21 cellular contexts compared by ENCODE assay signal in the genomic region with DNA sequence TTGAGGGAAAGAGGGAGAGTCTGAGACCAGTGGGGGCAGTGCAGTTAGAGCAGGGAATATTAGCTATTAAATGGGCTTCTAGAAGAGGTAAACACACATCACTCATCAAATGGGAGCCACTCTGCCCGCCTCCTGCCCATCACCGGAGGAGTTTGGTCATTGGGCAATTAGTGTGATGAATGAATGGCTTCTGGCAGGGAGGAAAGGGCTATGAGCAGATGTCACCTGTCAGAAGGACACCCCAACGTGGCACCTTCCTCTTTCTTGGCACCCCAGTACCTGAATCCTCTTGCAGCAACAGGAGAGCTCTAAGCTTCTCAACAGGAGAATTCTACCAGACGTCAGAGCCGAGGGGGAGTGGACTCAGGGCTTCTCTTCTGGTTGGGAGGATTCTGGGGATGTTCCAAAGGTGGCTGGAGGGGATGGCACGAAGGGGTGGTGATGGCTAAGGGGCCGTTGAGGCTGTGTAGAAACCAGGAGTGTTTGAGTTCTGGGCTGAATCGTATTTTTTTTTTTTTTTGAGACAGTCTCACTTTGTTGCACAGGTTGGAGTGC. TPM values are rescaled to one million over a fixed set of nuclear protein-coding genes. Genes with fewer than 3 reads are reported as not detected.
A peak's percentile ranks its signal among the peaks of the same experiment; 100 is the strongest.
DNase-seq lines count a peak whose midpoint lies in the region; ATAC-seq, FAIRE-seq and TF ChIP-seq lines count a peak whose summit lies in the region.
"Had no signal": no experiment of that assay in that cellular context is flagged by ENCODE, and none has a peak within 500 bp of the region (broad histone marks: within the 10 kb centered on the region; RNA-seq: fewer than 3 reads in every experiment).

No MANE protein-coding gene starts in this region.

- H3K4me2 ChIP-seq in A549 (no peak overlapping the region), GM12878 (ENCODE audit: control insufficient read depth, insufficient read depth) (no peak overlapping the region)
- H3K4me2 ChIP-seq: GM23338 had no signal

- peak overlapping the region; percentile 94 for H3K27ac Mint-ChIP-seq in osteocyte (ENCODE audit: unreplicated experiment)
- H3K27ac Mint-ChIP-seq: activated CD4-positive, alpha-beta T cell treated with anti-CD3 and anti-CD28 coated beads, Interleukin-2, amount 10 ng/mL, durations not matched to agents 24 days and 14 days; activated naive CD4-positive, alpha-beta T cell treated with anti-CD3 and anti-CD28 coated beads, Interleukin-2, amount 10 ng/mL, durations not matched to agents 7 days and 5 days; CD4-positive, CD25-positive, alpha-beta regulatory T cell; GM23338; T-helper 2 cell treated with Interferon-gamma antibody and Interleukin-4, amounts not matched to agents 5 μg/mL and 100 μg/mL, for 36 hours had no signal

- in situ Hi-C loops in GM12878 (cut with MboI) = no loop called here

- peaks cover 42% of the 10 kb centered on the region for H3K4me1 ChIP-seq in A549
- H3K4me1 ChIP-seq in GM12878 (ENCODE audit: control insufficient read depth, insufficient read depth, low read length) = peaks cover 10% of the 10 kb centered on the region
- H3K4me1 ChIP-seq in left lung = peaks cover 6 to 32% of the 10 kb centered on the region in 2 donors

- H3K36me3 ChIP-seq in GM12878 (ENCODE audit: control insufficient read depth in 2 of 2, insufficient read depth in 2 of 2, low read length in 1 of 2) (no peaks in the 10 kb centered on the region), left lung (no peaks in the 10 kb centered on the region)
- H3K36me3 ChIP-seq: cardiac muscle cell had no signal

- RAD21 ChIA-PET in GM12878 (lab: Charles Lee; ENCODE audit: unreplicated experiment) = no interaction called here

- no peak for TF ChIP-seq CTCF in A549 (IDR thresholded peaks at IDR 0.05)
- no peak for TF ChIP-seq CTCF in GM10266 (IDR thresholded peaks at IDR 0.05; ENCODE audit: control insufficient read depth, insufficient read depth, low read depth, missing control alignments)
- TF ChIP-seq CTCF in GM12878 (IDR thresholded peaks at IDR 0.05 in 2 of 3, conservative IDR thresholded peaks at IDR 0.05 in 1 of 3; ENCODE audit: control insufficient read depth in 2 of 3, extremely low read depth in 1 of 3, insufficient read depth in 1 of 3, low read depth in 3 of 3, low read length in 3 of 3) = no peak
- no peak for TF ChIP-seq CTCF in osteocyte (IDR thresholded peaks at IDR 0.05)
- TF ChIP-seq CTCF in left lung (IDR thresholded peaks at IDR 0.05) = no peak

- intact Hi-C loops in GM12878 (cut with micrococcal nuclease; ENCODE audit: unreplicated experiment) = no loop called here
- intact Hi-C loops in left lung (cut with DNase I) = no loop called here

- DNase-seq in A549 (ENCODE audit: low read depth in 1 of 2, low spot score in 1 of 2) (no peak), GM10266 (ENCODE audit: extremely low spot score) (peak; percentile 4), GM12878 (ENCODE audit: low read depth, low spot score) (no peak), osteocyte (ENCODE audit: extremely low spot score, unreplicated experiment) (no peak), left lung (no peak), HCEC 1CT (no peak)
- DNase-seq: activated CD4-positive, alpha-beta T cell treated with anti-CD3 and anti-CD28 coated beads, Interleukin-2, amount 10 ng/mL, durations not matched to agents 24 days and 14 days; activated naive CD4-positive, alpha-beta T cell treated with anti-CD3 and anti-CD28 coated beads, Interleukin-2, amount 10 ng/mL, durations not matched to agents 7 days and 5 days; CD4-positive, CD25-positive, alpha-beta regulatory T cell; dermis blood vessel endothelial cell; KG1; kidney glomerular epithelial cell; RPMI8226; stimulated activated CD4-positive, alpha-beta T cell treated with anti-CD3 and anti-CD28 coated beads, Interleukin-12 subunit alpha, Interleukin-12 subunit beta, amount 100 ng/mL, for 4 hours; stimulated activated CD4-positive, alpha-beta T cell treated with anti-CD3 and anti-CD28 coated beads, Interleukin-4, amount 100 ng/mL, for 24 hours; stimulated activated naive CD4-positive, alpha-beta T cell had no signal

- peak overlapping the region; percentile 22 to 89; a peak in 3 of 6 replicates for H3K27ac ChIP-seq in A549
- H3K27ac ChIP-seq in GM12878 (ENCODE audit: control insufficient read depth, insufficient read depth) = no peak overlapping the region
- H3K27ac ChIP-seq in left lung = no peak overlapping the region
- H3K27ac ChIP-seq: cardiac muscle cell had no signal

- peaks cover 3% of the 10 kb centered on the region for H3K27me3 Mint-ChIP-seq in osteocyte (ENCODE audit: unreplicated experiment)

- BruUV-seq in GM12878 (replicated peaks; lab: Mats Ljungman, UMichigan) = no TSS peak

- H3K9me3 Mint-ChIP-seq in osteocyte (ENCODE audit: unreplicated experiment) = no peaks in the 10 kb centered on the region
- H3K9me3 Mint-ChIP-seq: activated CD4-positive, alpha-beta T cell treated with anti-CD3 and anti-CD28 coated beads, Interleukin-2, amount 10 ng/mL, durations not matched to agents 24 days and 14 days; activated naive CD4-positive, alpha-beta T cell treated with anti-CD3 and anti-CD28 coated beads, Interleukin-2, amount 10 ng/mL, durations not matched to agents 7 days and 5 days; CD4-positive, CD25-positive, alpha-beta regulatory T cell; GM23338; T-helper 2 cell treated with Interferon-gamma antibody and Interleukin-4, amounts not matched to agents 5 μg/mL and 100 μg/mL, for 36 hours had no signal

- no peak for TF ChIP-seq RAD21 in A549 (conservative IDR thresholded peaks at IDR 0.05 in 1 of 2, IDR thresholded peaks at IDR 0.05 in 1 of 2)
- TF ChIP-seq RAD21 in GM12878 (IDR thresholded peaks at IDR 0.05; ENCODE audit: insufficient read depth, low read depth, low read length) = no peak

- TF ChIP-seq EP300 in A549 (IDR thresholded peaks at IDR 0.05) (no peak), GM12878 (IDR thresholded peaks at IDR 0.05; ENCODE audit: borderline replicate concordance in 1 of 2, control insufficient read depth in 1 of 2, low read depth in 2 of 2, low read length in 2 of 2) (no peak)

- H3K27me3 ChIP-seq in GM12878 (replicated peaks in 1 of 2; ENCODE audit: control insufficient read depth in 2 of 2, insufficient read depth in 2 of 2, low read length in 1 of 2) = no peaks in the 10 kb centered on the region; a peak in 1 of 4 replicates
- H3K27me3 ChIP-seq in left lung = peaks cover 0 to 9% of the 10 kb centered on the region in 2 donors

- SMC1A ChIA-PET in GM12878 (lab: Charles Lee; ENCODE audit: uncharacterized antibody, unreplicated experiment) = no interaction called here

- CTCF ChIA-PET in A549 (lab: Yijun Ruan, JAX) (interaction anchor here (0.8 to 18.2 kb wide), 14 partner anchors 9 to 358 kb away, joined by 3 to 376 read pairs (median 4); a partner anchor contains a TSS), GM12878 (lab: Yijun Ruan, JAX) (interaction anchor here (0.6 to 1.4 kb wide), 5 partner anchors 10 to 126 kb away, joined by 3 to 5 read pairs (median 3); no protein-coding TSS in a partner anchor)

- H3K9me3 ChIP-seq in A549 = no peaks in the 10 kb centered on the region
- H3K9me3 ChIP-seq in GM12878 (replicated peaks; ENCODE audit: control insufficient read depth, insufficient read depth, low read length) = no peaks in the 10 kb centered on the region
- H3K9me3 ChIP-seq in left lung = no peaks in the 10 kb centered on the region

- no peak for ATAC-seq in A549
- no peak for ATAC-seq in GM12878
- ATAC-seq in left lung = no peak
- ATAC-seq in HG02981 (IDR thresholded peaks at IDR 0.05; ENCODE audit: unreplicated experiment) = no peak

- TF ChIP-seq POLR2A in A549 (IDR thresholded peaks at IDR 0.05; ENCODE audit: low read length) (no peak), GM12878 (IDR thresholded peaks at IDR 0.05; ENCODE audit: low read depth, low read length) (no peak)

- peaks cover 65% of the 10 kb centered on the region for H3K4me1 Mint-ChIP-seq in osteocyte (ENCODE audit: unreplicated experiment)
- H3K4me1 Mint-ChIP-seq: activated CD4-positive, alpha-beta T cell treated with anti-CD3 and anti-CD28 coated beads, Interleukin-2, amount 10 ng/mL, durations not matched to agents 24 days and 14 days; activated naive CD4-positive, alpha-beta T cell treated with anti-CD3 and anti-CD28 coated beads, Interleukin-2, amount 10 ng/mL, durations not matched to agents 7 days and 5 days; CD4-positive, CD25-positive, alpha-beta regulatory T cell had no signal

- H3K4me3 Mint-ChIP-seq in osteocyte (ENCODE audit: unreplicated experiment) = no peak overlapping the region
- H3K4me3 Mint-ChIP-seq: activated CD4-positive, alpha-beta T cell treated with anti-CD3 and anti-CD28 coated beads, Interleukin-2, amount 10 ng/mL, durations not matched to agents 24 days and 14 days; activated naive CD4-positive, alpha-beta T cell treated with anti-CD3 and anti-CD28 coated beads, Interleukin-2, amount 10 ng/mL, durations not matched to agents 7 days and 5 days; CD4-positive, CD25-positive, alpha-beta regulatory T cell; GM23338; T-helper 2 cell treated with Interferon-gamma antibody and Interleukin-4, amounts not matched to agents 5 μg/mL and 100 μg/mL, for 36 hours had no signal

- H3K9ac ChIP-seq in GM12878 (ENCODE audit: control insufficient read depth, insufficient read depth, low read length) = no peak overlapping the region

- H3K79me2 ChIP-seq in GM12878 (ENCODE audit: control insufficient read depth, insufficient read depth, low read length) = no peaks in the 10 kb centered on the region

- WGBS in A549 (ENCODE audit: missing lambda C conversion rate) = 63% methylated on average over 8 of the region's 8 CpGs
- 19% methylated on average over 8 of the region's 8 CpGs for WGBS in GM12878 (ENCODE audit: insufficient coverage, insufficient replicate concordance, low lambda C conversion rate, missing lambda C conversion rate)

- H3K4me3 ChIP-seq in A549 (no peak overlapping the region), GM12878 (no peak overlapping the region), left lung (no peak overlapping the region)
- H3K4me3 ChIP-seq: cardiac muscle cell, GM23338 had no signal

- H3K36me3 Mint-ChIP-seq in osteocyte (ENCODE audit: unreplicated experiment) = peaks cover 19% of the 10 kb centered on the region
- H3K36me3 Mint-ChIP-seq: activated naive CD4-positive, alpha-beta T cell treated with anti-CD3 and anti-CD28 coated beads, Interleukin-2, amount 10 ng/mL, durations not matched to agents 7 days and 5 days; CD4-positive, CD25-positive, alpha-beta regulatory T cell had no signal

- FAIRE-seq in A549 (lab: Jason Lieb, UNC) (no peak), GM12878 (lab: Jason Lieb, UNC) (no peak)
- FAIRE-seq: endometrium had no signal

- POLR2A ChIA-PET in A549 (lab: Yijun Ruan, JAX) = interaction anchor here (0.8 to 0.9 kb wide), 2 partner anchors 8 to 10 kb away, joined by 4 to 8 read pairs; no protein-coding TSS in a partner anchor
- POLR2A ChIA-PET in GM12878 (lab: Charles Lee) = no interaction called here

- no peak overlapping the region for H2AFZ ChIP-seq in GM12878 (ENCODE audit: control insufficient read depth, low read depth, low read length)
- H2AFZ ChIP-seq: GM23338 had no signal

- H4K20me1 ChIP-seq in GM12878 (ENCODE audit: control insufficient read depth, insufficient read depth) = no peaks in the 10 kb centered on the region

RNA-seq across cellular contexts. Expression of a gene that starts 11.0 kb away (rescaled TPM):
- 10.2 and 13.2 TPM in 2 replicates for polyA plus RNA-seq in A549 (2011; rRNA removed)
- polyA plus RNA-seq in A549 (2012; cell fraction: cytosol; rRNA removed) = 5.2 and 8.3 TPM in 2 replicates
- polyA plus RNA-seq in A549 (2012; cell fraction: nucleus; rRNA removed) = 15.4 and 16.1 TPM in 2 replicates
- 26.1 to 27.8 TPM (median 27.3 TPM) in 3 replicates for polyA plus RNA-seq in A549 (2017; fragmentation: RNase III; extraction: RNeasy Plus Mini Kit Qiagen cat#74134 plus additional on column Dnase treatment)
- polyA minus RNA-seq in A549 (2011; rRNA and poly(A)+ RNA removed) = 12.9 and 13.3 TPM in 2 replicates
- 0.56 and 0.59 TPM in 2 replicates for total RNA-seq in GM12878 (2013; cell fraction: nucleolus; rRNA removed)
- total RNA-seq in GM12878 (2014; rRNA removed) = 0.28 and 0.33 TPM in 2 replicates
- total RNA-seq in GM12878 (2014; rRNA removed; fragmentation: Illumina TruSeq; extraction: Trizol) = 0.05 and 0.09 TPM in 2 replicates
- total RNA-seq in GM12878 (2021) = 0.21 and 0.56 TPM in 2 replicates
- not detected for polyA plus RNA-seq in GM12878 (2011; ENCODE audit: low read depth)
- polyA plus RNA-seq in GM12878 (2011; rRNA removed) = not detected in 2 replicates
- polyA plus RNA-seq in GM12878 (2011; cell fraction: cytosol; rRNA removed) = 0.03 and 0.08 TPM in 2 replicates
- polyA plus RNA-seq in GM12878 (2011; cell fraction: nucleus; rRNA removed) = 0.03 and 0.07 TPM in 2 replicates
- 0.07 and 0.18 TPM in 2 replicates for polyA plus RNA-seq in GM12878 (2012)
- 0.10 TPM in 1 of 2 replicates, not detected in the other for polyA plus RNA-seq in GM12878 (2014; fragmentation: Illumina TruSeq; extraction: Trizol)
- not detected for polyA plus RNA-seq in GM12878 (2014; fragmentation: Nextera tagmentation; extraction: Ambion mirVana)
- polyA plus RNA-seq in GM12878 (2014; rRNA removed) = 0.46 and 1.1 TPM in 2 replicates
- polyA plus RNA-seq in GM12878 (2016; fragmentation: Nextera tagmentation; extraction: Ambion mirVana) = under 1 TPM in 1 of 2 experiments, not detected in 1; 0.05 TPM
- polyA minus RNA-seq in GM12878 (2011; rRNA and poly(A)+ RNA removed) = not detected in 2 replicates
- not detected in 2 replicates for polyA minus RNA-seq in GM12878 (2011; cell fraction: cytosol; rRNA and poly(A)+ RNA removed)
- not detected in 2 replicates for polyA minus RNA-seq in GM12878 (2011; cell fraction: nucleus; rRNA and poly(A)+ RNA removed)
- 196 and 203 TPM in 2 replicates for total RNA-seq in osteocyte
- total RNA-seq in left lung = 10 to 100 TPM; 14.9 to 31.4 TPM
- total RNA-seq: activated CD4-positive, alpha-beta T cell treated with anti-CD3 and anti-CD28 coated beads, Interleukin-2, amount 10 ng/mL, durations not matched to agents 24 days and 14 days; CD4-positive, CD25-positive, alpha-beta regulatory T cell had no signal
- polyA plus RNA-seq: CD4-positive, CD25-positive, alpha-beta regulatory T cell had no signal

RNA-seq across cellular contexts. Expression of a gene that starts 25.4 kb away (rescaled TPM):
- 65.5 and 70.0 TPM in 2 replicates for polyA plus RNA-seq in A549 (2011; rRNA removed)
- 73.1 and 91.1 TPM in 2 replicates for polyA plus RNA-seq in A549 (2012; cell fraction: cytosol; rRNA removed)
- 73.9 and 106 TPM in 2 replicates for polyA plus RNA-seq in A549 (2012; cell fraction: nucleus; rRNA removed)
- polyA plus RNA-seq in A549 (2017; fragmentation: RNase III; extraction: RNeasy Plus Mini Kit Qiagen cat#74134 plus additional on column Dnase treatment) = 63.4 to 67.6 TPM (median 66.8 TPM) in 3 replicates
- polyA minus RNA-seq in A549 (2011; rRNA and poly(A)+ RNA removed) = 66.6 and 67.2 TPM in 2 replicates
- 25.7 and 30.1 TPM in 2 replicates for total RNA-seq in GM12878 (2013; cell fraction: nucleolus; rRNA removed)
- 18.6 and 20.0 TPM in 2 replicates for total RNA-seq in GM12878 (2014; rRNA removed)
- total RNA-seq in GM12878 (2014; rRNA removed; fragmentation: Illumina TruSeq; extraction: Trizol) = 10.7 and 12.2 TPM in 2 replicates
- total RNA-seq in GM12878 (2021) = 48.5 and 59.2 TPM in 2 replicates
- 9.2 TPM for polyA plus RNA-seq in GM12878 (2011; ENCODE audit: low read depth)
- polyA plus RNA-seq in GM12878 (2011; rRNA removed) = 20.5 and 28.8 TPM in 2 replicates
- polyA plus RNA-seq in GM12878 (2011; cell fraction: cytosol; rRNA removed) = 36.5 and 38.5 TPM in 2 replicates
- 27.3 and 30.3 TPM in 2 replicates for polyA plus RNA-seq in GM12878 (2011; cell fraction: nucleus; rRNA removed)
- polyA plus RNA-seq in GM12878 (2012) = 22.0 and 25.3 TPM in 2 replicates
- polyA plus RNA-seq in GM12878 (2014; fragmentation: Illumina TruSeq; extraction: Trizol) = 13.6 and 18.4 TPM in 2 replicates
- polyA plus RNA-seq in GM12878 (2014; fragmentation: Nextera tagmentation; extraction: Ambion mirVana) = 1 to 10 TPM; 2.2 to 7.9 TPM
- 21.8 and 23.4 TPM in 2 replicates for polyA plus RNA-seq in GM12878 (2014; rRNA removed)
- 10 to 100 TPM; 28.3 to 34.0 TPM for polyA plus RNA-seq in GM12878 (2016; fragmentation: Nextera tagmentation; extraction: Ambion mirVana)
- polyA minus RNA-seq in GM12878 (2011; rRNA and poly(A)+ RNA removed) = 26.1 and 39.0 TPM in 2 replicates
- 16.4 and 19.6 TPM in 2 replicates for polyA minus RNA-seq in GM12878 (2011; cell fraction: cytosol; rRNA and poly(A)+ RNA removed)
- polyA minus RNA-seq in GM12878 (2011; cell fraction: nucleus; rRNA and poly(A)+ RNA removed) = 11.4 and 20.2 TPM in 2 replicates
- total RNA-seq in osteocyte = 61.1 and 62.3 TPM in 2 replicates
- 10 to 100 TPM; 57.2 to 69.0 TPM for total RNA-seq in left lung

RNA-seq across cellular contexts. Expression of a gene that starts 39.6 kb away (rescaled TPM):
- polyA plus RNA-seq in A549 (2011; rRNA removed) = 11.5 and 13.4 TPM in 2 replicates
- 20.8 and 25.0 TPM in 2 replicates for polyA plus RNA-seq in A549 (2012; cell fraction: cytosol; rRNA removed)
- polyA plus RNA-seq in A549 (2012; cell fraction: nucleus; rRNA removed) = 232 and 242 TPM in 2 replicates
- polyA plus RNA-seq in A549 (2017; fragmentation: RNase III; extraction: RNeasy Plus Mini Kit Qiagen cat#74134 plus additional on column Dnase treatment) = 33.8 to 41.7 TPM (median 38.0 TPM) in 3 replicates
- polyA minus RNA-seq in A549 (2011; rRNA and poly(A)+ RNA removed) = 17.5 and 25.8 TPM in 2 replicates
- 88.3 and 94.3 TPM in 2 replicates for total RNA-seq in GM12878 (2013; cell fraction: nucleolus; rRNA removed)
- 7.0 and 10.0 TPM in 2 replicates for total RNA-seq in GM12878 (2014; rRNA removed)
- total RNA-seq in GM12878 (2014; rRNA removed; fragmentation: Illumina TruSeq; extraction: Trizol) = 7.2 and 8.4 TPM in 2 replicates
- total RNA-seq in GM12878 (2021) = 23.1 and 28.9 TPM in 2 replicates
- polyA plus RNA-seq in GM12878 (2011; ENCODE audit: low read depth) = 15.9 TPM
- 13.1 and 16.5 TPM in 2 replicates for polyA plus RNA-seq in GM12878 (2011; rRNA removed)
- 8.7 and 13.0 TPM in 2 replicates for polyA plus RNA-seq in GM12878 (2011; cell fraction: cytosol; rRNA removed)
- polyA plus RNA-seq in GM12878 (2011; cell fraction: nucleus; rRNA removed) = 223 and 259 TPM in 2 replicates
- polyA plus RNA-seq in GM12878 (2012) = 19.0 and 19.9 TPM in 2 replicates
- polyA plus RNA-seq in GM12878 (2014; fragmentation: Illumina TruSeq; extraction: Trizol) = 1.9 and 5.1 TPM in 2 replicates
- polyA plus RNA-seq in GM12878 (2014; fragmentation: Nextera tagmentation; extraction: Ambion mirVana) = under 1 TPM; 0.18 to 0.35 TPM
- polyA plus RNA-seq in GM12878 (2014; rRNA removed) = 20.6 and 22.1 TPM in 2 replicates
- 10 to 100 TPM; 11.1 to 11.6 TPM for polyA plus RNA-seq in GM12878 (2016; fragmentation: Nextera tagmentation; extraction: Ambion mirVana)
- 10.1 and 19.9 TPM in 2 replicates for polyA minus RNA-seq in GM12878 (2011; rRNA and poly(A)+ RNA removed)
- polyA minus RNA-seq in GM12878 (2011; cell fraction: cytosol; rRNA and poly(A)+ RNA removed) = 5.1 and 8.4 TPM in 2 replicates
- 30.9 and 42.0 TPM in 2 replicates for polyA minus RNA-seq in GM12878 (2011; cell fraction: nucleus; rRNA and poly(A)+ RNA removed)
- 36.3 and 38.4 TPM in 2 replicates for total RNA-seq in osteocyte
- 10 to 100 TPM; 46.9 to 50.2 TPM for total RNA-seq in left lung

RNA-seq across cellular contexts. Expression of a gene that starts 55.3 kb away (rescaled TPM):
- 28.3 and 32.3 TPM in 2 replicates for polyA plus RNA-seq in A549 (2011; rRNA removed)
- 21.3 and 28.5 TPM in 2 replicates for polyA plus RNA-seq in A549 (2012; cell fraction: cytosol; rRNA removed)
- polyA plus RNA-seq in A549 (2012; cell fraction: nucleus; rRNA removed) = 104 and 148 TPM in 2 replicates
- polyA plus RNA-seq in A549 (2017; fragmentation: RNase III; extraction: RNeasy Plus Mini Kit Qiagen cat#74134 plus additional on column Dnase treatment) = 59.5 to 66.1 TPM (median 60.0 TPM) in 3 replicates
- polyA minus RNA-seq in A549 (2011; rRNA and poly(A)+ RNA removed) = 34.3 and 41.5 TPM in 2 replicates
- 2.4 and 4.0 TPM in 2 replicates for total RNA-seq in GM12878 (2013; cell fraction: nucleolus; rRNA removed)
- total RNA-seq in GM12878 (2014; rRNA removed) = 1.9 and 2.2 TPM in 2 replicates
- total RNA-seq in GM12878 (2014; rRNA removed; fragmentation: Illumina TruSeq; extraction: Trizol) = 1.0 TPM in 2 replicates
- total RNA-seq in GM12878 (2021) = 5.2 and 5.8 TPM in 2 replicates
- 1.5 TPM for polyA plus RNA-seq in GM12878 (2011; ENCODE audit: low read depth)
- 0.82 and 2.0 TPM in 2 replicates for polyA plus RNA-seq in GM12878 (2011; rRNA removed)
- 3.4 and 3.5 TPM in 2 replicates for polyA plus RNA-seq in GM12878 (2011; cell fraction: cytosol; rRNA removed)
- 9.5 and 14.8 TPM in 2 replicates for polyA plus RNA-seq in GM12878 (2011; cell fraction: nucleus; rRNA removed)
- polyA plus RNA-seq in GM12878 (2012) = 2.0 and 2.3 TPM in 2 replicates
- polyA plus RNA-seq in GM12878 (2014; fragmentation: Illumina TruSeq; extraction: Trizol) = 1.4 and 1.7 TPM in 2 replicates
- polyA plus RNA-seq in GM12878 (2014; fragmentation: Nextera tagmentation; extraction: Ambion mirVana) = under 1 TPM; 0.52 to 0.62 TPM
- polyA plus RNA-seq in GM12878 (2014; rRNA removed) = 1.8 and 2.7 TPM in 2 replicates
- 1 to 10 TPM; 2.0 to 3.5 TPM for polyA plus RNA-seq in GM12878 (2016; fragmentation: Nextera tagmentation; extraction: Ambion mirVana)
- 2.2 and 5.8 TPM in 2 replicates for polyA minus RNA-seq in GM12878 (2011; rRNA and poly(A)+ RNA removed)
- 4.8 and 5.2 TPM in 2 replicates for polyA minus RNA-seq in GM12878 (2011; cell fraction: cytosol; rRNA and poly(A)+ RNA removed)
- 2.2 and 2.5 TPM in 2 replicates for polyA minus RNA-seq in GM12878 (2011; cell fraction: nucleus; rRNA and poly(A)+ RNA removed)
- 439 and 456 TPM in 2 replicates for total RNA-seq in osteocyte
- 100 to 1,000 TPM; 379 to 688 TPM for total RNA-seq in left lung

Comparison
In these comparisons a context has a peak if more than half of its experiments do, and no peak if none do; other contexts are left out.
1. H3K27ac ChIP-seq: peak in A549 (2 of 2); none in GM12878 (single experiment) and left lung (0 of 2).
2. RNA of a gene that starts 11.0 kb away (total RNA-seq): 196 to 203 TPM in osteocyte and 14.9 to 31.4 TPM in left lung; 0.05 to 0.59 TPM in GM12878; every median in the first group is over 4 times any median in the second.